ENCODE assay signal across 24 cellular contexts in genomic region chr19:2224754-2225349, GRCh38. TPM values are rescaled to one million over a fixed set of nuclear protein-coding genes. Genes with fewer than 3 reads are reported as not detected.
DNase-seq lines count a peak whose midpoint lies in the region; ATAC-seq, FAIRE-seq and TF ChIP-seq lines count a peak whose summit lies in the region.
"Had no signal": no experiment of that assay in that cellular context is flagged by ENCODE, and none has a peak within 500 bp of the region (broad histone marks: within the 10 kb centered on the region; RNA-seq: fewer than 3 reads in every experiment).

No MANE protein-coding gene starts in this region.

- no peak for DNase-seq in activated CD8-positive, alpha-beta T cell treated with anti-CD3 and anti-CD28 coated beads, Interleukin-2, amount 10 ng/mL, durations not matched to agents 7 days and 5 days
- DNase-seq in activated CD8-positive, alpha-beta T cell treated with anti-CD3 and anti-CD28 coated beads for 36 hours: no peak
- DNase-seq in HFFc6 (no peak), K562 (ENCODE audit: extremely low read depth in 1 of 4, low spot score in 3 of 4) (no peak), pancreas (peak in 1 of 6 donors; percentile 71), T-cell (no peak), erythroblast (lab: John Stamatoyannopoulos, UW) (no peak), NCI-H1694 treated with DMSO at 0.1 percent for 48 hours (lab: John Stamatoyannopoulos, UW) (no peak)
- DNase-seq: activated naive CD4-positive, alpha-beta T cell treated with anti-CD3 and anti-CD28 coated beads, Interleukin-2, amount 50 U/mL, for 16 hours; Caco-2; H7; lower lobe of right lung; NCI-H1092 treated with DMSO at 0.1 percent for 48 hours; NCI-H2029; NCI-H226; NCI-H748 treated with DMSO at 0.1 percent for 48 hours; SK-N-SH; uterus had no signal

- no peaks in the 10 kb centered on the region for H3K9me1 ChIP-seq in K562 (ENCODE audit: control insufficient read depth, insufficient read depth, low read length)

- H3K27me3 ChIP-seq in K562 (ENCODE audit: control insufficient read depth in 2 of 2, insufficient read depth in 2 of 2, low read length in 2 of 2) (no peaks in the 10 kb centered on the region), pancreas (no peaks in the 10 kb centered on the region)
- H3K27me3 ChIP-seq: uterus had no signal

- H3K4me3 ChIP-seq in K562: no peak overlapping the region
- no peak overlapping the region for H3K4me3 ChIP-seq in pancreas
- H3K4me3 ChIP-seq: lower lobe of right lung, uterus had no signal

- intact Hi-C loops in activated CD8-positive, alpha-beta T cell treated with anti-CD3 and anti-CD28 coated beads for 36 hours (cut with micrococcal nuclease): no loop called here
- intact Hi-C loops in K562 (cut with micrococcal nuclease) (no loop called here), pancreas (cut with DNase I) (loop anchor here in 1 of 3 donors (10.0 kb wide), 1 partner anchor 50 kb away; no protein-coding TSS in a partner anchor)

- POLR2A ChIA-PET in activated CD8-positive, alpha-beta T cell treated with anti-CD3 and anti-CD28 coated beads, Interleukin-2, amount 10 ng/mL, durations not matched to agents 7 days and 5 days (lab: Charles Lee): no interaction called here
- POLR2A ChIA-PET in activated CD8-positive, alpha-beta T cell treated with anti-CD3 and anti-CD28 coated beads for 36 hours (lab: Charles Lee): interaction anchor here (0.9 to 1.2 kb wide), 2 partner anchors 8 to 11 kb away, joined by 3 read pairs; no protein-coding TSS in a partner anchor
- POLR2A ChIA-PET in K562 (lab: Yijun Ruan, JAX): interaction anchor here (0.6 kb wide), 1 partner anchor 53 kb away, joined by 3 read pairs; no protein-coding TSS in a partner anchor
- POLR2A ChIA-PET in T-cell (lab: Charles Lee): no interaction called here

- FAIRE-seq in K562 (lab: Jason Lieb, UNC) (no peak), pancreas (lab: Jason Lieb, UNC) (no peak)
- FAIRE-seq: A204.1 had no signal

- H2AFZ ChIP-seq in K562 (ENCODE audit: low read depth, low read length): no peak overlapping the region

- TF ChIP-seq CTCF in activated CD8-positive, alpha-beta T cell treated with anti-CD3 and anti-CD28 coated beads for 36 hours (IDR thresholded peaks at IDR 0.05): no peak
- no peak for TF ChIP-seq CTCF in HFFc6 (IDR thresholded peaks at IDR 0.05)
- TF ChIP-seq CTCF in K562 (IDR thresholded peaks at IDR 0.05 in 2 of 3, conservative IDR thresholded peaks at IDR 0.05 in 1 of 3; ENCODE audit: insufficient read depth in 2 of 3, low read depth in 1 of 3, low read length in 3 of 3): no peak
- TF ChIP-seq CTCF in pancreas (IDR thresholded peaks at IDR 0.05): no peak

- in situ Hi-C loops in K562 (cut with MboI): no loop called here

- BruUV-seq in K562 (replicated peaks; lab: Mats Ljungman, UMichigan): no TSS peak

- no peak overlapping the region for H3K9ac ChIP-seq in K562 (ENCODE audit: insufficient read depth in 1 of 2, low read depth in 2 of 2, low read length in 2 of 2)
- H3K9ac ChIP-seq: SK-N-SH had no signal

- no peak for TF ChIP-seq RAD21 in K562 (CRISPR knock-in tag; conservative IDR thresholded peaks at IDR 0.05 in 1 of 2, IDR thresholded peaks at IDR 0.05 in 1 of 2)

- no peak overlapping the region for H3K4me3 Mint-ChIP-seq in activated CD8-positive, alpha-beta T cell treated with anti-CD3 and anti-CD28 coated beads, Interleukin-2, amount 10 ng/mL, durations not matched to agents 7 days and 5 days
- no peak overlapping the region for H3K4me3 Mint-ChIP-seq in activated CD8-positive, alpha-beta T cell treated with anti-CD3 and anti-CD28 coated beads for 36 hours
- H3K4me3 Mint-ChIP-seq in HFFc6: no peak overlapping the region
- no peak overlapping the region for H3K4me3 Mint-ChIP-seq in T-cell
- H3K4me3 Mint-ChIP-seq: T-helper 2 cell treated with Interferon-gamma antibody and Interleukin-4, amounts not matched to agents 5 μg/mL and 100 μg/mL, for 36 hours had no signal

- TF ChIP-seq POLR2A in K562 (conservative IDR thresholded peaks at IDR 0.05): no peak
- no peak for TF ChIP-seq POLR2A in erythroblast (IDR thresholded peaks at IDR 0.05; ENCODE audit: low read length)

- H3K79me2 ChIP-seq in K562 (ENCODE audit: control insufficient read depth, insufficient read depth, low read length): no peaks in the 10 kb centered on the region

- H3K27ac Mint-ChIP-seq in activated CD8-positive, alpha-beta T cell treated with anti-CD3 and anti-CD28 coated beads, Interleukin-2, amount 10 ng/mL, durations not matched to agents 7 days and 5 days: peak overlapping the region; percentile 77
- no peak overlapping the region for H3K27ac Mint-ChIP-seq in activated CD8-positive, alpha-beta T cell treated with anti-CD3 and anti-CD28 coated beads for 36 hours
- H3K27ac Mint-ChIP-seq in HFFc6 (peak overlapping the region; percentile 62), T-cell (no peak overlapping the region)
- H3K27ac Mint-ChIP-seq: T-helper 2 cell treated with Interferon-gamma antibody and Interleukin-4, amounts not matched to agents 5 μg/mL and 100 μg/mL, for 36 hours had no signal

- H3K4me2 ChIP-seq in K562 (ENCODE audit: insufficient read depth, low read length): no peak overlapping the region
- H3K4me2 ChIP-seq: SK-N-SH had no signal

- H3K4me1 ChIP-seq in K562 (replicated peaks in 1 of 2; ENCODE audit: control insufficient read depth in 2 of 2, insufficient read depth in 2 of 2, low read length in 2 of 2) (peaks cover 0 to 41% of the 10 kb centered on the region in 2 experiments; a peak in 2 of 5 replicates), pancreas (no peaks in the 10 kb centered on the region)
- H3K4me1 ChIP-seq: Caco-2, lower lobe of right lung, uterus had no signal

- TF ChIP-seq EP300 in K562 (IDR thresholded peaks at IDR 0.05; ENCODE audit: low read length): no peak

- no peak for ATAC-seq in activated CD8-positive, alpha-beta T cell treated with anti-CD3 and anti-CD28 coated beads, Interleukin-2, amount 10 ng/mL, durations not matched to agents 7 days and 5 days
- no peak for ATAC-seq in activated CD8-positive, alpha-beta T cell treated with anti-CD3 and anti-CD28 coated beads for 36 hours
- no peak for ATAC-seq in K562
- peak; percentile 6 to 70 (median 58) for ATAC-seq in pancreas
- no peak for ATAC-seq in T-cell (replicated peaks in 1 of 4)
- ATAC-seq: lower lobe of right lung had no signal

- no peak overlapping the region for H3K27ac ChIP-seq in K562 (ENCODE audit: extremely low read depth, low read depth, low read length)
- peak overlapping the region in 2 of 4 donors; percentile 10 to 26 for H3K27ac ChIP-seq in pancreas
- H3K27ac ChIP-seq: lower lobe of right lung, uterus had no signal

- H3K9me3 Mint-ChIP-seq in activated CD8-positive, alpha-beta T cell treated with anti-CD3 and anti-CD28 coated beads, Interleukin-2, amount 10 ng/mL, durations not matched to agents 7 days and 5 days (ENCODE audit: insufficient read depth): no peaks in the 10 kb centered on the region
- H3K9me3 Mint-ChIP-seq in activated CD8-positive, alpha-beta T cell treated with anti-CD3 and anti-CD28 coated beads for 36 hours: no peaks in the 10 kb centered on the region
- no peaks in the 10 kb centered on the region for H3K9me3 Mint-ChIP-seq in HFFc6
- no peaks in the 10 kb centered on the region for H3K9me3 Mint-ChIP-seq in T-cell
- H3K9me3 Mint-ChIP-seq: T-helper 2 cell treated with Interferon-gamma antibody and Interleukin-4, amounts not matched to agents 5 μg/mL and 100 μg/mL, for 36 hours had no signal

- H3K4me1 Mint-ChIP-seq in activated CD8-positive, alpha-beta T cell treated with anti-CD3 and anti-CD28 coated beads, Interleukin-2, amount 10 ng/mL, durations not matched to agents 7 days and 5 days (ENCODE audit: low read depth): peaks cover 10% of the 10 kb centered on the region
- H3K4me1 Mint-ChIP-seq in activated CD8-positive, alpha-beta T cell treated with anti-CD3 and anti-CD28 coated beads for 36 hours (ENCODE audit: low read depth): peaks cover 7% of the 10 kb centered on the region
- H3K4me1 Mint-ChIP-seq in HFFc6 (ENCODE audit: low read depth): no peaks in the 10 kb centered on the region
- peaks cover 0 to 6% (median 5%) of the 10 kb centered on the region in 3 donors for H3K4me1 Mint-ChIP-seq in T-cell

- peaks cover 91% of the 10 kb centered on the region; the same call in 2 of the 3 replicates for H3K36me3 ChIP-seq in K562 (ENCODE audit: control insufficient read depth, insufficient read depth, low read length)
- peaks cover under 1 to 78% (median 4%) of the 10 kb centered on the region in 3 donors for H3K36me3 ChIP-seq in pancreas
- H3K36me3 ChIP-seq: uterus had no signal

- no peaks in the 10 kb centered on the region for H3K9me3 ChIP-seq in K562 (replicated peaks; ENCODE audit: control insufficient read depth, insufficient read depth, low read depth, low read length)
- H3K9me3 ChIP-seq in pancreas: no peaks in the 10 kb centered on the region
- H3K9me3 ChIP-seq: Caco-2, lower lobe of right lung, SK-N-SH, uterus had no signal

- CTCF ChIA-PET in activated CD8-positive, alpha-beta T cell treated with anti-CD3 and anti-CD28 coated beads, Interleukin-2, amount 10 ng/mL, durations not matched to agents 7 days and 5 days (lab: Charles Lee): no interaction called here
- CTCF ChIA-PET in activated CD8-positive, alpha-beta T cell treated with anti-CD3 and anti-CD28 coated beads for 36 hours (lab: Charles Lee): no interaction called here
- CTCF ChIA-PET in K562 (lab: Yijun Ruan, JAX; ENCODE audit: low intra/inter-chr PET ratio) (interaction anchor here (0.6 kb wide), 1 partner anchor 67 kb away, joined by 3 read pairs; no protein-coding TSS in a partner anchor), T-cell (lab: Charles Lee) (no interaction called here)

- H3K36me3 Mint-ChIP-seq in activated CD8-positive, alpha-beta T cell treated with anti-CD3 and anti-CD28 coated beads, Interleukin-2, amount 10 ng/mL, durations not matched to agents 7 days and 5 days (ENCODE audit: low read depth): peaks cover 36% of the 10 kb centered on the region
- H3K36me3 Mint-ChIP-seq in activated CD8-positive, alpha-beta T cell treated with anti-CD3 and anti-CD28 coated beads for 36 hours (ENCODE audit: low read depth): peaks cover 35% of the 10 kb centered on the region
- peaks cover 10% of the 10 kb centered on the region; the same call in 1 of the 2 replicates for H3K36me3 Mint-ChIP-seq in HFFc6 (ENCODE audit: low read depth)
- H3K36me3 Mint-ChIP-seq in T-cell: peaks cover 21% of the 10 kb centered on the region

- WGBS in K562 (ENCODE audit: insufficient coverage, low coverage, missing lambda C conversion rate): 95% methylated on average over 13 of the region's 13 CpGs
- WGBS in pancreas, 2 donors: 40 to 58% methylated on average over 13 of the region's 13 CpGs

- no peaks in the 10 kb centered on the region for H3K27me3 Mint-ChIP-seq in activated CD8-positive, alpha-beta T cell treated with anti-CD3 and anti-CD28 coated beads, Interleukin-2, amount 10 ng/mL, durations not matched to agents 7 days and 5 days (ENCODE audit: low read depth)
- H3K27me3 Mint-ChIP-seq in activated CD8-positive, alpha-beta T cell treated with anti-CD3 and anti-CD28 coated beads for 36 hours: no peaks in the 10 kb centered on the region
- H3K27me3 Mint-ChIP-seq in HFFc6 (ENCODE audit: insufficient read depth) (peaks cover 11% of the 10 kb centered on the region), T-cell (no peaks in the 10 kb centered on the region)

- H4K20me1 ChIP-seq in K562 (replicated peaks; ENCODE audit: control insufficient read depth, insufficient read depth, low read length): no peaks in the 10 kb centered on the region

RNA-seq across cellular contexts. Expression of gene PLEKHJ1, which starts 11.3 kb away (rescaled TPM):
- 10 to 100 TPM; 78.0 to 79.9 TPM for total RNA-seq in activated CD8-positive, alpha-beta T cell treated with anti-CD3 and anti-CD28 coated beads, Interleukin-2, amount 10 ng/mL, durations not matched to agents 7 days and 5 days
- total RNA-seq in activated CD8-positive, alpha-beta T cell treated with anti-CD3 and anti-CD28 coated beads for 36 hours: 10 to 100 TPM; 65.3 to 72.8 TPM
- 10 to 100 TPM; 45.9 to 57.3 (median 50.2) TPM for total RNA-seq in HFFc6 (2021; fragmentation: NEBNext Ultra II Directional; extraction: Animal tissue kit (Norgen Biotek cat#: 25700))
- 32.2 and 114 TPM in 2 replicates for total RNA-seq in K562 (2011; cell fraction: chromatin; rRNA removed; ENCODE audit: low replicate concordance)
- 171 and 174 TPM in 2 replicates for total RNA-seq in K562 (2011; cell fraction: nucleolus; rRNA removed)
- total RNA-seq in K562 (2011; cell fraction: nucleoplasm; rRNA removed): 85.7 and 89.1 TPM in 2 replicates
- 176 and 229 TPM in 2 replicates for total RNA-seq in K562 (2014; rRNA removed)
- 55.6 and 55.7 TPM in 2 replicates for total RNA-seq in K562 (2014; rRNA removed; fragmentation: Illumina TruSeq; extraction: Trizol)
- total RNA-seq in K562 (2015; rRNA removed; fragmentation: Illumina TruSeq; extraction: Trizol): 63.9 and 65.6 TPM in 2 replicates
- 127 and 140 TPM in 2 replicates for total RNA-seq in K562 (2021)
- 65.9 and 80.2 TPM in 2 replicates for polyA plus RNA-seq in K562 (2011; rRNA removed)
- polyA plus RNA-seq in K562 (2011; cell fraction: cytosol; rRNA removed): 131 and 202 TPM in 2 replicates
- polyA plus RNA-seq in K562 (2011; cell fraction: nucleus; rRNA removed): 161 and 204 TPM in 2 replicates
- polyA plus RNA-seq in K562 (2012): 127 and 153 TPM in 2 replicates
- polyA plus RNA-seq in K562 (2014; fragmentation: Illumina TruSeq; extraction: Trizol): 45.9 and 72.0 TPM in 2 replicates
- polyA plus RNA-seq in K562 (2014; fragmentation: Nextera tagmentation; extraction: Ambion mirVana): 1 to 10 TPM; 1.5 to 6.8 TPM
- polyA plus RNA-seq in K562 (2014; rRNA removed): 188 and 193 TPM in 2 replicates
- polyA minus RNA-seq in K562 (2011; rRNA and poly(A)+ RNA removed): 12.0 and 14.7 TPM in 2 replicates
- 24.0 and 24.1 TPM in 2 replicates for polyA minus RNA-seq in K562 (2011; cell fraction: cytosol; rRNA and poly(A)+ RNA removed)
- 31.9 and 32.4 TPM in 2 replicates for polyA minus RNA-seq in K562 (2011; cell fraction: nucleus; rRNA and poly(A)+ RNA removed)
- 10 to 100 TPM; 34.3 to 50.8 (median 39.6) TPM for total RNA-seq in pancreas
- polyA plus RNA-seq in pancreas: 100 to 1,000 TPM in 1 of 2 donors, 10 to 100 TPM in 1; 90.8 to 101 TPM
- 10 to 100 TPM; 38.3 to 87.0 (median 80.4) TPM for total RNA-seq in T-cell

RNA-seq across cellular contexts. Expression of gene SF3A2, which starts 11.8 kb away (rescaled TPM):
- total RNA-seq in activated CD8-positive, alpha-beta T cell treated with anti-CD3 and anti-CD28 coated beads, Interleukin-2, amount 10 ng/mL, durations not matched to agents 7 days and 5 days: 100 to 1,000 TPM; 157 to 163 TPM
- total RNA-seq in activated CD8-positive, alpha-beta T cell treated with anti-CD3 and anti-CD28 coated beads for 36 hours: 100 to 1,000 TPM; 157 to 163 TPM
- total RNA-seq in HFFc6 (2021; fragmentation: NEBNext Ultra II Directional; extraction: Animal tissue kit (Norgen Biotek cat#: 25700)): 10 to 100 TPM; 48.7 to 60.6 (median 54.8) TPM
- 112 and 366 TPM in 2 replicates for total RNA-seq in K562 (2011; cell fraction: chromatin; rRNA removed; ENCODE audit: low replicate concordance)
- 303 and 373 TPM in 2 replicates for total RNA-seq in K562 (2011; cell fraction: nucleolus; rRNA removed)
- 182 TPM in 2 replicates for total RNA-seq in K562 (2011; cell fraction: nucleoplasm; rRNA removed)
- total RNA-seq in K562 (2014; rRNA removed) (50.3 and 111 TPM in 2 replicates), K562 (2014; rRNA removed; fragmentation: Illumina TruSeq; extraction: Trizol) (4.5 and 5.8 TPM in 2 replicates), K562 (2015; rRNA removed; fragmentation: Illumina TruSeq; extraction: Trizol) (22.8 and 30.6 TPM in 2 replicates), K562 (2021) (181 and 194 TPM in 2 replicates), pancreas (10 to 100 TPM; 25.0 to 36.1 (median 29.6) TPM), T-cell (100 to 1,000 TPM; 130 to 172 (median 161) TPM)
- polyA plus RNA-seq in K562 (2011; rRNA removed) (7.9 and 21.0 TPM in 2 replicates), K562 (2014; fragmentation: Illumina TruSeq; extraction: Trizol) (44.6 and 119 TPM in 2 replicates), K562 (2014; fragmentation: Nextera tagmentation; extraction: Ambion mirVana) (under 1 TPM; 0.17 to 0.35 TPM), K562 (2014; rRNA removed) (45.9 and 46.7 TPM in 2 replicates), pancreas (10 to 100 TPM; 39.2 to 64.0 TPM)
- 11.3 and 12.6 TPM in 2 replicates for polyA plus RNA-seq in K562 (2011; cell fraction: cytosol; rRNA removed)
- polyA plus RNA-seq in K562 (2011; cell fraction: nucleus; rRNA removed): 164 and 237 TPM in 2 replicates
- polyA plus RNA-seq in K562 (2012): 142 and 173 TPM in 2 replicates
- polyA minus RNA-seq in K562 (2011; rRNA and poly(A)+ RNA removed): 8.5 and 10.2 TPM in 2 replicates
- 49.6 and 76.1 TPM in 2 replicates for polyA minus RNA-seq in K562 (2011; cell fraction: cytosol; rRNA and poly(A)+ RNA removed)
- polyA minus RNA-seq in K562 (2011; cell fraction: nucleus; rRNA and poly(A)+ RNA removed): 127 and 137 TPM in 2 replicates

RNA-seq across cellular contexts. Expression of gene AMH, which starts 24.3 kb away (rescaled TPM):
- total RNA-seq in activated CD8-positive, alpha-beta T cell treated with anti-CD3 and anti-CD28 coated beads, Interleukin-2, amount 10 ng/mL, durations not matched to agents 7 days and 5 days: 10 to 100 TPM; 10.3 to 12.1 TPM
- 1 to 10 TPM; 4.5 to 6.1 TPM for total RNA-seq in activated CD8-positive, alpha-beta T cell treated with anti-CD3 and anti-CD28 coated beads for 36 hours
- 1 to 10 TPM in 5 of 6 experiments, under 1 TPM in 1; 0.98 to 2.3 (median 1.4) TPM for total RNA-seq in HFFc6 (2021; fragmentation: NEBNext Ultra II Directional; extraction: Animal tissue kit (Norgen Biotek cat#: 25700))
- 14.5 and 62.7 TPM in 2 replicates for total RNA-seq in K562 (2011; cell fraction: chromatin; rRNA removed; ENCODE audit: low replicate concordance)
- 48.8 and 60.2 TPM in 2 replicates for total RNA-seq in K562 (2011; cell fraction: nucleolus; rRNA removed)
- total RNA-seq in K562 (2011; cell fraction: nucleoplasm; rRNA removed): 25.7 and 35.6 TPM in 2 replicates
- 9.4 and 10.7 TPM in 2 replicates for total RNA-seq in K562 (2014; rRNA removed)
- total RNA-seq in K562 (2014; rRNA removed; fragmentation: Illumina TruSeq; extraction: Trizol): 0.13 and 0.29 TPM in 2 replicates
- 2.6 and 3.5 TPM in 2 replicates for total RNA-seq in K562 (2015; rRNA removed; fragmentation: Illumina TruSeq; extraction: Trizol)
- total RNA-seq in K562 (2021): 22.2 and 27.4 TPM in 2 replicates
- 1.7 and 3.6 TPM in 2 replicates for polyA plus RNA-seq in K562 (2011; rRNA removed)
- 2.2 and 9.1 TPM in 2 replicates for polyA plus RNA-seq in K562 (2011; cell fraction: cytosol; rRNA removed)
- polyA plus RNA-seq in K562 (2011; cell fraction: nucleus; rRNA removed): 52.0 and 130 TPM in 2 replicates
- polyA plus RNA-seq in K562 (2012): 14.9 and 33.7 TPM in 2 replicates
- 1.5 and 4.0 TPM in 2 replicates for polyA plus RNA-seq in K562 (2014; fragmentation: Illumina TruSeq; extraction: Trizol)
- not detected for polyA plus RNA-seq in K562 (2014; fragmentation: Nextera tagmentation; extraction: Ambion mirVana)
- polyA plus RNA-seq in K562 (2014; rRNA removed): 19.2 and 23.6 TPM in 2 replicates
- 0.09 and 0.18 TPM in 2 replicates for polyA minus RNA-seq in K562 (2011; rRNA and poly(A)+ RNA removed)
- polyA minus RNA-seq in K562 (2011; cell fraction: cytosol; rRNA and poly(A)+ RNA removed): 2.0 and 3.7 TPM in 2 replicates
- polyA minus RNA-seq in K562 (2011; cell fraction: nucleus; rRNA and poly(A)+ RNA removed): 5.4 and 8.2 TPM in 2 replicates
- total RNA-seq in pancreas: 1 to 10 TPM; 1.4 to 4.1 (median 1.7) TPM
- polyA plus RNA-seq in pancreas: 1 to 10 TPM; 8.9 to 9.5 TPM
- 10 to 100 TPM in 2 of 5 donors, 1 to 10 TPM in 3; 2.1 to 13.5 (median 5.3) TPM for total RNA-seq in T-cell
- total RNA-seq: kidney epithelial cell had no signal

RNA-seq across cellular contexts. Expression of gene JSRP1, which starts 31.4 kb away (rescaled TPM):
- not detected for total RNA-seq in activated CD8-positive, alpha-beta T cell treated with anti-CD3 and anti-CD28 coated beads, Interleukin-2, amount 10 ng/mL, durations not matched to agents 7 days and 5 days
- 1 to 10 TPM; 1.0 TPM for total RNA-seq in activated CD8-positive, alpha-beta T cell treated with anti-CD3 and anti-CD28 coated beads for 36 hours
- total RNA-seq in HFFc6 (2021; fragmentation: NEBNext Ultra II Directional; extraction: Animal tissue kit (Norgen Biotek cat#: 25700)): under 1 TPM; 0.27 to 0.99 (median 0.72) TPM
- total RNA-seq in K562 (2011; cell fraction: chromatin; rRNA removed; ENCODE audit: low replicate concordance): 1.7 TPM in 1 of 2 replicates, not detected in the other
- 0.92 TPM in 1 of 2 replicates, not detected in the other for total RNA-seq in K562 (2011; cell fraction: nucleolus; rRNA removed)
- 2.7 TPM in 1 of 2 replicates, not detected in the other for total RNA-seq in K562 (2011; cell fraction: nucleoplasm; rRNA removed)
- total RNA-seq in K562 (2014; rRNA removed) (0.29 TPM in 1 of 2 replicates, not detected in the other), K562 (2014; rRNA removed; fragmentation: Illumina TruSeq; extraction: Trizol) (0.40 and 0.45 TPM in 2 replicates), K562 (2015; rRNA removed; fragmentation: Illumina TruSeq; extraction: Trizol) (0.51 and 0.57 TPM in 2 replicates), K562 (2021) (0.58 and 0.78 TPM in 2 replicates), pancreas (1 to 10 TPM in 1 of 6 donors, under 1 TPM in 3, not detected in 2; 0.29 to 1.1 (median 0.80) TPM), T-cell (1 to 10 TPM in 2 of 5 donors, under 1 TPM in 2, not detected in 1; 0.42 to 1.5 (median 1.0) TPM)
- polyA plus RNA-seq in K562 (2011; rRNA removed) (not detected in 2 replicates), K562 (2014; fragmentation: Illumina TruSeq; extraction: Trizol) (not detected in 2 replicates), K562 (2014; fragmentation: Nextera tagmentation; extraction: Ambion mirVana) (under 1 TPM in 1 of 2 experiments, not detected in 1; 0.08 TPM), K562 (2014; rRNA removed) (1.2 and 2.1 TPM in 2 replicates), pancreas (1 to 10 TPM; 3.2 to 4.0 TPM)
- polyA plus RNA-seq in K562 (2011; cell fraction: cytosol; rRNA removed): 0.09 TPM in 1 of 2 replicates, not detected in the other
- polyA plus RNA-seq in K562 (2011; cell fraction: nucleus; rRNA removed): 0.58 TPM in 1 of 2 replicates, not detected in the other
- polyA plus RNA-seq in K562 (2012): 2.3 and 2.7 TPM in 2 replicates
- polyA minus RNA-seq in K562 (2011; rRNA and poly(A)+ RNA removed): 0.63 TPM in 1 of 2 replicates, not detected in the other
- polyA minus RNA-seq in K562 (2011; cell fraction: cytosol; rRNA and poly(A)+ RNA removed): not detected in 2 replicates
- 1.00 TPM in 1 of 2 replicates, not detected in the other for polyA minus RNA-seq in K562 (2011; cell fraction: nucleus; rRNA and poly(A)+ RNA removed)
- total RNA-seq: Caco-2, cerebellum, H7, lower lobe of right lung, uterus had no signal

RNA-seq across cellular contexts. Expression of gene PEAK3, which starts 57.1 kb away (rescaled TPM):
- total RNA-seq in activated CD8-positive, alpha-beta T cell treated with anti-CD3 and anti-CD28 coated beads, Interleukin-2, amount 10 ng/mL, durations not matched to agents 7 days and 5 days: under 1 TPM; 0.16 to 0.34 TPM
- total RNA-seq in activated CD8-positive, alpha-beta T cell treated with anti-CD3 and anti-CD28 coated beads for 36 hours: not detected
- total RNA-seq in HFFc6 (2021; fragmentation: NEBNext Ultra II Directional; extraction: Animal tissue kit (Norgen Biotek cat#: 25700)): under 1 TPM; 0.07 to 0.53 (median 0.36) TPM
- total RNA-seq in K562 (2011; cell fraction: chromatin; rRNA removed; ENCODE audit: low replicate concordance): 0.49 TPM in 1 of 2 replicates, not detected in the other
- 0.17 TPM in 1 of 2 replicates, not detected in the other for total RNA-seq in K562 (2011; cell fraction: nucleolus; rRNA removed)
- total RNA-seq in K562 (2011; cell fraction: nucleoplasm; rRNA removed): not detected in 2 replicates
- total RNA-seq in K562 (2014; rRNA removed): 0.16 TPM in 1 of 2 replicates, not detected in the other
- not detected in 2 replicates for total RNA-seq in K562 (2014; rRNA removed; fragmentation: Illumina TruSeq; extraction: Trizol)
- total RNA-seq in K562 (2015; rRNA removed; fragmentation: Illumina TruSeq; extraction: Trizol): not detected in 2 replicates
- total RNA-seq in K562 (2021): 0.13 and 0.40 TPM in 2 replicates
- 0.03 TPM in 1 of 2 replicates, not detected in the other for polyA plus RNA-seq in K562 (2011; rRNA removed)
- not detected in 2 replicates for polyA plus RNA-seq in K562 (2011; cell fraction: cytosol; rRNA removed)
- polyA plus RNA-seq in K562 (2011; cell fraction: nucleus; rRNA removed): 0.10 TPM in 1 of 2 replicates, not detected in the other
- polyA plus RNA-seq in K562 (2012): 0.27 and 0.66 TPM in 2 replicates
- 0.06 TPM in 1 of 2 replicates, not detected in the other for polyA plus RNA-seq in K562 (2014; fragmentation: Illumina TruSeq; extraction: Trizol)
- polyA plus RNA-seq in K562 (2014; fragmentation: Nextera tagmentation; extraction: Ambion mirVana): not detected
- 0.07 TPM in 1 of 2 replicates, not detected in the other for polyA plus RNA-seq in K562 (2014; rRNA removed)
- polyA minus RNA-seq in K562 (2011; rRNA and poly(A)+ RNA removed): not detected in 2 replicates
- not detected in 2 replicates for polyA minus RNA-seq in K562 (2011; cell fraction: cytosol; rRNA and poly(A)+ RNA removed)
- polyA minus RNA-seq in K562 (2011; cell fraction: nucleus; rRNA and poly(A)+ RNA removed): 0.11 and 0.13 TPM in 2 replicates
- total RNA-seq in pancreas: under 1 TPM in 4 of 6 donors, not detected in 2; 0.13 to 0.81 (median 0.35) TPM
- under 1 TPM; 0.04 to 0.07 TPM for polyA plus RNA-seq in pancreas
- under 1 TPM in 3 of 5 donors, not detected in 2; 0.22 to 0.49 (median 0.30) TPM for total RNA-seq in T-cell
- total RNA-seq: Caco-2, cerebellum, H7, kidney epithelial cell, pulmonary artery endothelial cell, skeletal muscle tissue had no signal
- polyA plus RNA-seq: SK-N-SH had no signal

Comparison
In these comparisons a context has a peak if more than half of its experiments do, and no peak if none do; other contexts are left out.
1. H3K27ac Mint-ChIP-seq: peak in activated CD8-positive, alpha-beta T cell treated with anti-CD3 and anti-CD28 coated beads, Interleukin-2, amount 10 ng/mL, durations not matched to agents 7 days and 5 days (single experiment) and HFFc6 (single experiment); none in activated CD8-positive, alpha-beta T cell treated with anti-CD3 and anti-CD28 coated beads for 36 hours (single experiment) and T-cell (0 of 2).
2. POLR2A ChIA-PET loops: an anchor here in activated CD8-positive, alpha-beta T cell treated with anti-CD3 and anti-CD28 coated beads for 36 hours (0.9 to 1.2 kb wide) and K562 (0.6 kb wide); none called in activated CD8-positive, alpha-beta T cell treated with anti-CD3 and anti-CD28 coated beads, Interleukin-2, amount 10 ng/mL, durations not matched to agents 7 days and 5 days and T-cell.
3. ATAC-seq: peak in pancreas (4 of 4); none in activated CD8-positive, alpha-beta T cell treated with anti-CD3 and anti-CD28 coated beads, Interleukin-2, amount 10 ng/mL, durations not matched to agents 7 days and 5 days (single experiment), activated CD8-positive, alpha-beta T cell treated with anti-CD3 and anti-CD28 coated beads for 36 hours (single experiment), K562 (single experiment) and T-cell (0 of 4).